In genomic region chr3:194306771-194307640, GRCh38 we compare ENCODE assay signal across 10 cellular contexts. TPM values are rescaled to one million over a fixed set of nuclear protein-coding genes. Genes with fewer than 3 reads are reported as not detected.
DNase-seq lines count a peak whose midpoint lies in the region; ATAC-seq and TF ChIP-seq lines count a peak whose summit lies in the region.
"Had no signal": no experiment of that assay in that cellular context is flagged by ENCODE, and none has a peak within 500 bp of the region (broad histone marks: within the 10 kb centered on the region; RNA-seq: fewer than 3 reads in every experiment).

No MANE protein-coding gene starts in this region.

- WGBS in mesenchymal stem cell: 89% methylated on average over 12 of the region's 13 CpGs

- H3K23ac ChIP-seq in mesenchymal stem cell (ENCODE audit: low read length in 2 of 2): no peak overlapping the region

- TF ChIP-seq POLR2A in NB4 (IDR thresholded peaks at IDR 0.05; ENCODE audit: extremely low read depth, insufficient read length): no peak

- H3K9me3 Mint-ChIP-seq in naive thymus-derived CD4-positive, alpha-beta T cell: peaks cover 0 to 7% (median 3%) of the 10 kb centered on the region in 11 donors

- H3K9ac ChIP-seq in mesenchymal stem cell (ENCODE audit: low read length): no peak overlapping the region

- no peak overlapping the region for H2AFZ ChIP-seq in mesenchymal stem cell (ENCODE audit: low read depth, low read length)

- peak overlapping the region; percentile 66 to 82 (median 79) for H3K4me3 Mint-ChIP-seq in naive thymus-derived CD4-positive, alpha-beta T cell

- peak; percentile 41 for ATAC-seq in GM18870 (IDR thresholded peaks at IDR 0.05; ENCODE audit: unreplicated experiment)
- peak; percentile 40 for ATAC-seq in HG02623 (IDR thresholded peaks at IDR 0.05; ENCODE audit: unreplicated experiment)
- ATAC-seq in naive thymus-derived CD4-positive, alpha-beta T cell: peak; percentile 75

- no peak overlapping the region for H4K91ac ChIP-seq in mesenchymal stem cell (ENCODE audit: low read length)

- peaks cover 0 to 13% (median 0%) of the 10 kb centered on the region in 5 donors for H3K36me3 Mint-ChIP-seq in naive thymus-derived CD4-positive, alpha-beta T cell

- H3K4me2 ChIP-seq in mesenchymal stem cell (ENCODE audit: low read length, poor library complexity, severe bottlenecking): no peak overlapping the region

- TF ChIP-seq CTCF in NB4 (IDR thresholded peaks at IDR 0.05; ENCODE audit: low read depth, low read length): no peak
- TF ChIP-seq CTCF in foreskin fibroblast (IDR thresholded peaks at IDR 0.05; ENCODE audit: low read depth, low read length): no peak

- H3K4ac ChIP-seq in mesenchymal stem cell (ENCODE audit: low read depth in 1 of 2, low read length in 2 of 2): no peak overlapping the region

- peak overlapping the region; percentile 71 to 93 (median 85) for H3K27ac Mint-ChIP-seq in naive thymus-derived CD4-positive, alpha-beta T cell

- peaks cover 23 to 27% of the 10 kb centered on the region in 2 donors for H3K4me1 ChIP-seq in naive thymus-derived CD4-positive, alpha-beta T cell (ENCODE audit: control insufficient read depth in 2 of 2, insufficient read depth in 2 of 2, low read length in 2 of 2)
- H3K4me1 ChIP-seq in mesenchymal stem cell (ENCODE audit: control insufficient read depth, insufficient read depth, low read depth, low read length): peaks cover 13% of the 10 kb centered on the region

- H3K27ac ChIP-seq in naive thymus-derived CD4-positive, alpha-beta T cell (ENCODE audit: low read depth, low read length): peak overlapping the region; percentile 60
- H3K27ac ChIP-seq in mesenchymal stem cell (ENCODE audit: low read length, poor library complexity, severe bottlenecking): no peak overlapping the region

- intact Hi-C loops in naive thymus-derived CD4-positive, alpha-beta T cell (cut with micrococcal nuclease): loop anchor here (1.0 to 10.0 kb wide), 8 partner anchors 8 to 1415 kb away; partner anchors contain the start of gene OPA1 (in 1 of the 2)

- H3K79me1 ChIP-seq in mesenchymal stem cell (replicated peaks; ENCODE audit: low read length, poor library complexity, severe bottlenecking): no peaks in the 10 kb centered on the region

- H2BK15ac ChIP-seq in mesenchymal stem cell (ENCODE audit: low read depth, poor library complexity, severe bottlenecking): no peak overlapping the region

- H2BK120ac ChIP-seq in mesenchymal stem cell (ENCODE audit: low read depth, low read length): no peak overlapping the region

- DNase-seq in NB4 (ENCODE audit: low read depth) (peak; percentile 77), foreskin fibroblast (no peak), mesenchymal stem cell (no peak), NCI-H2081 treated with DMSO at 0.1 percent for 48 hours (lab: John Stamatoyannopoulos, UW) (no peak), hepatic stellate cell (ENCODE audit: low spot score) (no peak)
- DNase-seq in naive thymus-derived CD4-positive, alpha-beta T cell: peak in 7 of 9 donors; percentile 24 to 68 (median 56)
- DNase-seq: IMR-90 had no signal

- H3K9me3 ChIP-seq in naive thymus-derived CD4-positive, alpha-beta T cell (ENCODE audit: control insufficient read depth in 2 of 3, low read length in 3 of 3): no peaks in the 10 kb centered on the region
- no peaks in the 10 kb centered on the region for H3K9me3 ChIP-seq in mesenchymal stem cell (ENCODE audit: control insufficient read depth, low read length)

- H3K18ac ChIP-seq in mesenchymal stem cell (ENCODE audit: low read depth in 1 of 2, low read length in 2 of 2): no peak overlapping the region

- no peaks in the 10 kb centered on the region for H3K36me3 ChIP-seq in naive thymus-derived CD4-positive, alpha-beta T cell (ENCODE audit: control insufficient read depth in 2 of 3, insufficient read depth in 3 of 3, low read length in 3 of 3)
- no peaks in the 10 kb centered on the region for H3K36me3 ChIP-seq in mesenchymal stem cell (ENCODE audit: control insufficient read depth in 1 of 2, insufficient read depth in 2 of 2, low read depth in 1 of 2, low read length in 2 of 2)

- CTCF ChIA-PET in naive thymus-derived CD4-positive, alpha-beta T cell (lab: Charles Lee): interaction anchor here (1.0 to 1.9 kb wide), 2 partner anchors 9 to 43 kb away, joined by 3 to 8 read pairs; no protein-coding TSS in a partner anchor

- POLR2A ChIA-PET in naive thymus-derived CD4-positive, alpha-beta T cell (lab: Charles Lee): interaction anchor here (0.7 kb wide), 1 partner anchor 9 kb away, joined by 3 read pairs; no protein-coding TSS in a partner anchor

- no peaks in the 10 kb centered on the region for H3K27me3 Mint-ChIP-seq in naive thymus-derived CD4-positive, alpha-beta T cell

- H2BK12ac ChIP-seq in mesenchymal stem cell (ENCODE audit: low read length in 2 of 2): no peak overlapping the region

- H3K4me3 ChIP-seq in NB4 (ENCODE audit: low read depth, low read length): peak overlapping the region; percentile 3
- H3K4me3 ChIP-seq in naive thymus-derived CD4-positive, alpha-beta T cell (ENCODE audit: low read length): peak overlapping the region; percentile 43
- H3K4me3 ChIP-seq in foreskin fibroblast (ENCODE audit: low read depth in 1 of 2, low read length in 2 of 2): no peak overlapping the region
- H3K4me3 ChIP-seq in mesenchymal stem cell (ENCODE audit: insufficient read depth in 1 of 2, low read depth in 1 of 2, low read length in 2 of 2): no peak overlapping the region

- peaks cover 12 to 68% (median 40%) of the 10 kb centered on the region in 7 donors for H3K4me1 Mint-ChIP-seq in naive thymus-derived CD4-positive, alpha-beta T cell

- H4K8ac ChIP-seq in mesenchymal stem cell (ENCODE audit: low read length): no peak overlapping the region

- H3K14ac ChIP-seq in mesenchymal stem cell (ENCODE audit: low read length in 2 of 2): no peak overlapping the region

- H2BK5ac ChIP-seq in mesenchymal stem cell (ENCODE audit: low read depth, low read length, poor library complexity, severe bottlenecking): no peak overlapping the region

- no peak overlapping the region for H2AK5ac ChIP-seq in mesenchymal stem cell (ENCODE audit: low read length, severe bottlenecking)

- H3K27me3 ChIP-seq in naive thymus-derived CD4-positive, alpha-beta T cell (ENCODE audit: control insufficient read depth in 2 of 2, insufficient read depth in 2 of 2, low read length in 2 of 2): no peaks in the 10 kb centered on the region
- H3K27me3 ChIP-seq in mesenchymal stem cell (ENCODE audit: control insufficient read depth in 1 of 2, insufficient read depth in 1 of 2, low read length in 2 of 2): peaks cover 16 to 72% of the 10 kb centered on the region in 2 experiments

RNA-seq across cellular contexts. Expression of gene CPN2, which starts 44.1 kb away (rescaled TPM):
- not detected for total RNA-seq in naive thymus-derived CD4-positive, alpha-beta T cell
- polyA plus RNA-seq in naive thymus-derived CD4-positive, alpha-beta T cell: not detected
- polyA plus RNA-seq in mesenchymal stem cell (2013, experiment 1 of 2): not detected
- not detected for polyA plus RNA-seq in mesenchymal stem cell (2013, experiment 2 of 2)
- total RNA-seq: IMR-90, lung microvascular endothelial cell had no signal

Comparison
In these comparisons a context has a peak if more than half of its experiments do, and no peak if none do; other contexts are left out.
1. DNase-seq: peak in NB4 (single experiment) and naive thymus-derived CD4-positive, alpha-beta T cell (7 of 9); none in foreskin fibroblast (0 of 2), mesenchymal stem cell (single experiment), NCI-H2081 treated with DMSO at 0.1 percent for 48 hours (single experiment) and hepatic stellate cell (single experiment).
2. H3K4me3 ChIP-seq: peak in NB4 (single experiment) and naive thymus-derived CD4-positive, alpha-beta T cell (single experiment); none in foreskin fibroblast (0 of 2) and mesenchymal stem cell (0 of 2).
3. Peak in every context shown above with its lines, with median percentiles within 50 percentile points of each other: ATAC-seq.